Comparison of ENCODE assay signal across 8 cellular contexts in genomic region chr5:50966986-50967385, GRCh38.
DNase-seq lines count a peak whose midpoint lies in the region; FAIRE-seq and TF ChIP-seq lines count a peak whose summit lies in the region.

No MANE protein-coding gene starts in this region.

- H3K9me3 ChIP-seq in Peyer's patch = no peaks in the 10 kb centered on the region

- H3K4me1 ChIP-seq in rectal smooth muscle tissue (ENCODE audit: control insufficient read depth, insufficient read depth, low read length) = peaks cover 3% of the 10 kb centered on the region
- H3K4me1 ChIP-seq in Peyer's patch = peaks cover 0 to 58% (median 10%) of the 10 kb centered on the region in 4 donors

- peaks cover 49% of the 10 kb centered on the region for H3K4me1 Mint-ChIP-seq in glutamatergic neuron (ENCODE audit: low read depth, unreplicated experiment)

- H3K27ac ChIP-seq in rectal smooth muscle tissue (ENCODE audit: low read depth, low read length) (no peak overlapping the region), Peyer's patch (no peak overlapping the region)

- H3K36me3 ChIP-seq in H7 (replicated peaks; ENCODE audit: control insufficient read depth, insufficient read depth, low read length) = no peaks in the 10 kb centered on the region
- no peaks in the 10 kb centered on the region for H3K36me3 ChIP-seq in rectal smooth muscle tissue (ENCODE audit: control insufficient read depth, insufficient read depth, low read length)
- no peaks in the 10 kb centered on the region for H3K36me3 ChIP-seq in Peyer's patch

- H3K27ac Mint-ChIP-seq in glutamatergic neuron (ENCODE audit: unreplicated experiment) = peak overlapping the region; percentile 98

- no peak overlapping the region for H3K9ac ChIP-seq in rectal smooth muscle tissue (ENCODE audit: low read length)

- no peaks in the 10 kb centered on the region for H3K36me3 Mint-ChIP-seq in glutamatergic neuron (ENCODE audit: unreplicated experiment)

- no peak for TF ChIP-seq POLR2A in Peyer's patch (IDR thresholded peaks at IDR 0.05)

- peaks cover 87% of the 10 kb centered on the region for H3K27me3 ChIP-seq in H7 (ENCODE audit: control insufficient read depth, insufficient read depth, low read length)
- peaks cover 35% of the 10 kb centered on the region for H3K27me3 ChIP-seq in rectal smooth muscle tissue (ENCODE audit: control insufficient read depth, insufficient read depth, low read length)
- H3K27me3 ChIP-seq in Peyer's patch = peaks cover 0 to 57% of the 10 kb centered on the region in 2 donors

- H3K4me3 Mint-ChIP-seq in glutamatergic neuron (ENCODE audit: unreplicated experiment) = peak overlapping the region; percentile 95

- peaks cover 48% of the 10 kb centered on the region for H3K9me3 Mint-ChIP-seq in glutamatergic neuron (ENCODE audit: unreplicated experiment)

- FAIRE-seq in HTR-8/SVneo (lab: Jason Lieb, UNC) = no peak

- peak overlapping the region; percentile 19; the same call in 1 of the 2 replicates for H3K4me3 ChIP-seq in H7 (ENCODE audit: insufficient read depth, low read depth, low read length)
- H3K4me3 ChIP-seq in rectal smooth muscle tissue (ENCODE audit: low read length) = peak overlapping the region; percentile 60
- peak overlapping the region in 2 of 4 donors; percentile 49 to 57 for H3K4me3 ChIP-seq in Peyer's patch

- DNase-seq in H7 (no peak), NCI-H748 treated with DMSO at 0.1 percent for 48 hours (lab: John Stamatoyannopoulos, UW) (peak; percentile 66), glutamatergic neuron (no peak), CD1c-positive myeloid dendritic cell (ENCODE audit: extremely low spot score) (no peak), HTR-8/SVneo (ENCODE audit: insufficient read length, low spot score) (no peak), Peyer's patch (no peak), NOMO-1 treated with dmso at 0.1 percent for 144 hours (lab: John Stamatoyannopoulos, UW; ENCODE audit: unreplicated experiment) (no peak)

- TF ChIP-seq CTCF in glutamatergic neuron (IDR thresholded peaks at IDR 0.05; ENCODE audit: partially characterized antibody, unreplicated experiment) = no peak
- no peak for TF ChIP-seq CTCF in Peyer's patch (IDR thresholded peaks at IDR 0.05)

- peaks cover 36% of the 10 kb centered on the region for H3K27me3 Mint-ChIP-seq in glutamatergic neuron (ENCODE audit: unreplicated experiment)
